Comparison of ENCODE assay signal across 1 cellular context in the genomic region with DNA sequence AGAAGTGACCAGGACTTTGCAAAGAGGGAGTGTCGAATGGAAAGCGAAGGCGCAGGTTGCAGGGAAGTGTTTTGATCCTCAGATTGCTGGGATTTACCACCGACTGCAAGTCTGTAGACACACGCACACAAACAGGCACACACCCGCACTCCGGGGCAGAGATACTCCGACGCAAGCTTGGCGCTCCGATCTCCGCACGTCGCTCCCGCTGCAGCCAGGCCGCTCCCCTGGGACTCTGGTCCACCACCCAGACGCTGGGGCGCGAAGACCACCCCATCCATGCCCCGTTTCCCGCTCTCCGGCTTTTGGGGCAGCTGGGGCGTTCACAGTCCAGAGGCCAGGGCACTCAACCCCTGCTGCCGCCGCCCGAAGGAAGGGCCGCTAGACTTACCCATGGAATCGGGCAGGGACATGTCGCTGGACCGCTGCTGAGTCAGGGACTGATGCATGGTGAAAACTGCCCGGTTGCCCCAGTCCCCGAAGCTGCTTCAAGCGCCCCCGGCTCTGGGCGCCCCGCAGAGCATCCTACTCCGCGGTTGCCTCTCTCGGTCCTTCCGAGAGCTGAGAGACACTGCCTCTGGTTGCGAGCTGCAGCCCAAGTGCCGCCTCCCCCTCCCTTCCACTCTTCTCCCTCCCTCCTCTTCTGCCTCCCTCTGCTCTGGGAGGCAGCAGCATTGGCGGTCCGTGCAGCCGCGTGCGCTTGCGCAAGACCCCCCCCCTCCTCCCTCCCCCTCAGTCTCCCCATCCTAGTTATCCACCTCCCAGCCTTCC.
TF ChIP-seq lines count a peak whose summit lies in the region.

Gene TMEM255A (minus strand): TSS at position 601 of the 771 bp plus-strand sequence. CDS start 152 bp downstream, at position 449.

TF ChIP-seq in IMR-90, 13 proteins besides CTCF, POLR2A, EP300 and RAD21:
- TF ChIP-seq USF2 (IDR thresholded peaks at IDR 0.05; ENCODE audit: low read depth, low read length), result no peak
- no peak for TF ChIP-seq MAFK (IDR thresholded peaks at IDR 0.05; ENCODE audit: low read depth, low read length)
- TF ChIP-seq NFE2L2 (IDR thresholded peaks at IDR 0.05; ENCODE audit: low read depth, low read length), result no peak
- no peak for TF ChIP-seq MAZ (IDR thresholded peaks at IDR 0.05; ENCODE audit: borderline replicate concordance, low read depth, low read length)
- TF ChIP-seq SMC3 (IDR thresholded peaks at IDR 0.05; ENCODE audit: low read depth, low read length), result no peak
- TF ChIP-seq BHLHE40 (IDR thresholded peaks at IDR 0.05; ENCODE audit: low read depth, low read length), result no peak
- TF ChIP-seq RFX5 (IDR thresholded peaks at IDR 0.05; ENCODE audit: low read depth, low read length), result no peak
- TF ChIP-seq CHD1 (IDR thresholded peaks at IDR 0.05; ENCODE audit: low read depth, low read length), result no peak
- no peak for TF ChIP-seq CEBPB (IDR thresholded peaks at IDR 0.05; ENCODE audit: low read depth, low read length)
- no peak for TF ChIP-seq MXI1 (IDR thresholded peaks at IDR 0.05; ENCODE audit: borderline replicate concordance, low read depth, low read length)
- TF ChIP-seq, protein P1, sequence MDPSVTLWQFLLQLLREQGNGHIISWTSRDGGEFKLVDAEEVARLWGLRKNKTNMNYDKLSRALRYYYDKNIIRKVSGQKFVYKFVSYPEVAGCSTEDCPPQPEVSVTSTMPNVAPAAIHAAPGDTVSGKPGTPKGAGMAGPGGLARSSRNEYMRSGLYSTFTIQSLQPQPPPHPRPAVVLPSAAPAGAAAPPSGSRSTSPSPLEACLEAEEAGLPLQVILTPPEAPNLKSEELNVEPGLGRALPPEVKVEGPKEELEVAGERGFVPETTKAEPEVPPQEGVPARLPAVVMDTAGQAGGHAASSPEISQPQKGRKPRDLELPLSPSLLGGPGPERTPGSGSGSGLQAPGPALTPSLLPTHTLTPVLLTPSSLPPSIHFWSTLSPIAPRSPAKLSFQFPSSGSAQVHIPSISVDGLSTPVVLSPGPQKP (IDR thresholded peaks at IDR 0.05; ENCODE audit: borderline replicate concordance, low read depth, low read length), result no peak
- no peak for TF ChIP-seq RCOR1 (IDR thresholded peaks at IDR 0.05; ENCODE audit: insufficient replicate concordance, low read length)
- no peak for TF ChIP-seq FOS (IDR thresholded peaks at IDR 0.05; ENCODE audit: low read depth, low read length)
TF ChIP-seq in IMR-90: peak in this region for 0.
